Comparison of ENCODE assay signal across 8 cellular contexts in the genomic region with DNA sequence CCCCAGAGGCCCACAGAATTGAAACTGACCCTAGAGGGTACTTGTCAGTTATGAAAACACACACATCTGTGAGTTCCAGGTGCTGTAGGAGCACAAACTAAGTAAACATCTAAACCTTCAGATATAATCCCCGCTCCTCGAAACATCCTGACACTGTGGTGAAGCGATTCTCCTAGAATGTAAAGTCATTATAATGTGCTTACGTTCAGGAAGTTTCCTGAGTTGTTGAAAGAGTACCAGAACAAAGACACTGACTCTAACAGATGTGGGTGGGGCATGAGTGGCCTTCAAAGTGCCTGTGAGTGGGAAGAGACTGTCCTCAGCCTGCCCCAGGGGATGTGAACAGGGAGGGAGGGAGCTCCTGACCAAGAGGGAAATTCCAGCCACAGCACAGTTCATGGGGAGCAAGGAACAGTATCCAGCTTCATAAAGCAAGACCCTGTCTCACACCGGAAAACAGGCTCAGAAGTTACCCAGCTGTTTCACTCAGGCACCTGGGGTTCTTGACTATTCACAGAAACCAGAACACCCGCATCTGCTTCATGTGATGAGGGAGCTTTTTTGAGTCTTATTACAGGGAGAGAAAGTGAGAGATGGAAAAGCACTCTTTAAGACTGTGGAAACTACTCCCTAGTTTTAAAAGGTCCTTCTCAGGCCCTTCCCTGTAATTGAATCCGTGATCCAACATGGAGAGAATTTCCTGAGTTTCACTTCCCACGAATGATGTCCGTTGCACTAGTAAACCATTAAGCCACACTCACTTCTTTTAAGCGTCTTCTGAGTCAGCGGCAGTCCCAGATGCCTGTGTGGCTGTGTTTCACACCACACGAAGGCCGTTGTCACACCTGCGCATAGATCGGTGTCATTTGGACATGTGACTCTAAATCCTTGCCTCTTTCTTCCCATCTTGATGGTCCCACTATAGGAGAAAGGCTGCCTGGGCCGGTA.
DNase-seq lines count a peak whose midpoint lies in the region; ATAC-seq lines count a peak whose summit lies in the region.

No MANE protein-coding gene starts in this region.

- no peaks in the 10 kb centered on the region for H3K27me3 ChIP-seq in CD4-positive, CD25-positive, alpha-beta regulatory T cell (ENCODE audit: control insufficient read depth, insufficient read depth, low read length)

- peaks cover 97% of the 10 kb centered on the region for H3K36me3 ChIP-seq in CD4-positive, CD25-positive, alpha-beta regulatory T cell (ENCODE audit: control insufficient read depth, insufficient read depth, low read length)

- no peaks in the 10 kb centered on the region for H3K9me3 ChIP-seq in CD4-positive, CD25-positive, alpha-beta regulatory T cell (ENCODE audit: control insufficient read depth in 2 of 2, low read length in 2 of 2)

- no peak for ATAC-seq in CD4-positive, CD25-positive, alpha-beta regulatory T cell (ENCODE audit: low read depth in 2 of 2)
- ATAC-seq in GM19328 (IDR thresholded peaks at IDR 0.05; ENCODE audit: unreplicated experiment): peak; percentile 71
- peak; percentile 80 for ATAC-seq in HG03354 (IDR thresholded peaks at IDR 0.05; ENCODE audit: poor library complexity, severe bottlenecking, unreplicated experiment)
- peak; percentile 69 for ATAC-seq in left ventricle myocardium superior
- peak; percentile 80 to 85 for ATAC-seq in stimulated activated naive B cell treated with anti-CD40 and anti-IgM and Interleukin-4, amounts not matched to agents 10 μg/mL and 1 μg/mL and 100 μg/mL, for 72 hours (replicated peaks)

- H3K4me1 Mint-ChIP-seq in CD4-positive, CD25-positive, alpha-beta regulatory T cell: peaks cover 0 to 36% (median 7%) of the 10 kb centered on the region in 4 donors
- H3K4me1 Mint-ChIP-seq in activated naive CD8-positive, alpha-beta T cell (ENCODE audit: low read depth): peaks cover 34% of the 10 kb centered on the region
- peaks cover 30 to 52% of the 10 kb centered on the region in 2 donors for H3K4me1 Mint-ChIP-seq in stimulated activated naive B cell treated with anti-CD40 and anti-IgM and Interleukin-4, amounts not matched to agents 10 μg/mL and 1 μg/mL and 100 μg/mL, for 72 hours

- peak overlapping the region in 1 of 4 donors; percentile 22 for H3K4me3 Mint-ChIP-seq in CD4-positive, CD25-positive, alpha-beta regulatory T cell
- H3K4me3 Mint-ChIP-seq in activated naive CD8-positive, alpha-beta T cell: no peak overlapping the region
- H3K4me3 Mint-ChIP-seq in stimulated activated naive B cell treated with anti-CD40 and anti-IgM and Interleukin-4, amounts not matched to agents 10 μg/mL and 1 μg/mL and 100 μg/mL, for 72 hours: peak overlapping the region; percentile 54 to 58

- peaks cover 8% of the 10 kb centered on the region for H3K4me1 ChIP-seq in CD4-positive, CD25-positive, alpha-beta regulatory T cell (ENCODE audit: control insufficient read depth, insufficient read depth, low read length, poor library complexity, severe bottlenecking)

- peak overlapping the region; percentile 60 to 84 (median 73) for H3K27ac Mint-ChIP-seq in CD4-positive, CD25-positive, alpha-beta regulatory T cell
- peak overlapping the region; percentile 85 for H3K27ac Mint-ChIP-seq in activated naive CD8-positive, alpha-beta T cell
- peak overlapping the region; percentile 88 for H3K27ac Mint-ChIP-seq in stimulated activated naive B cell treated with anti-CD40 and anti-IgM and Interleukin-4, amounts not matched to agents 10 μg/mL and 1 μg/mL and 100 μg/mL, for 72 hours

- H3K9me3 Mint-ChIP-seq in CD4-positive, CD25-positive, alpha-beta regulatory T cell: no peaks in the 10 kb centered on the region
- H3K9me3 Mint-ChIP-seq in activated naive CD8-positive, alpha-beta T cell (ENCODE audit: low read depth): no peaks in the 10 kb centered on the region
- H3K9me3 Mint-ChIP-seq in stimulated activated naive B cell treated with anti-CD40 and anti-IgM and Interleukin-4, amounts not matched to agents 10 μg/mL and 1 μg/mL and 100 μg/mL, for 72 hours: no peaks in the 10 kb centered on the region

- no peak overlapping the region for H3K4me3 ChIP-seq in CD4-positive, CD25-positive, alpha-beta regulatory T cell (ENCODE audit: low read depth, low read length)

- H3K27me3 Mint-ChIP-seq in CD4-positive, CD25-positive, alpha-beta regulatory T cell: no peaks in the 10 kb centered on the region
- H3K27me3 Mint-ChIP-seq in activated naive CD8-positive, alpha-beta T cell: no peaks in the 10 kb centered on the region
- H3K27me3 Mint-ChIP-seq in stimulated activated naive B cell treated with anti-CD40 and anti-IgM and Interleukin-4, amounts not matched to agents 10 μg/mL and 1 μg/mL and 100 μg/mL, for 72 hours: no peaks in the 10 kb centered on the region

- peak in 1 of 3 donors; percentile 33 for DNase-seq in CD4-positive, CD25-positive, alpha-beta regulatory T cell
- DNase-seq in left ventricle myocardium superior (peak; percentile 64), retina (no peak), SIG-M5 (lab: John Stamatoyannopoulos, UW) (no peak)
- DNase-seq in stimulated activated naive B cell treated with anti-CD40 and anti-IgM and Interleukin-4, amounts not matched to agents 10 μg/mL and 1 μg/mL and 100 μg/mL, for 72 hours: peak; percentile 60

- intact Hi-C loops in left ventricle myocardium superior (cut with micrococcal nuclease): no loop called here

- H3K27ac ChIP-seq in CD4-positive, CD25-positive, alpha-beta regulatory T cell (ENCODE audit: insufficient read depth, low read length, poor library complexity, severe bottlenecking): no peak overlapping the region

- peaks cover 35% of the 10 kb centered on the region for H3K36me3 Mint-ChIP-seq in CD4-positive, CD25-positive, alpha-beta regulatory T cell
- H3K36me3 Mint-ChIP-seq in activated naive CD8-positive, alpha-beta T cell: peaks cover 11% of the 10 kb centered on the region
- H3K36me3 Mint-ChIP-seq in stimulated activated naive B cell treated with anti-CD40 and anti-IgM and Interleukin-4, amounts not matched to agents 10 μg/mL and 1 μg/mL and 100 μg/mL, for 72 hours: peaks cover 26 to 68% of the 10 kb centered on the region in 2 donors

Comparison
In these comparisons a context has a peak if more than half of its experiments do, and no peak if none do; other contexts are left out.
1. ATAC-seq: peak in GM19328 (single experiment), HG03354 (single experiment), left ventricle myocardium superior (single experiment) and stimulated activated naive B cell treated with anti-CD40 and anti-IgM and Interleukin-4, amounts not matched to agents 10 μg/mL and 1 μg/mL and 100 μg/mL, for 72 hours (2 of 2); none in CD4-positive, CD25-positive, alpha-beta regulatory T cell (0 of 2).
2. DNase-seq: peak in left ventricle myocardium superior (single experiment) and stimulated activated naive B cell treated with anti-CD40 and anti-IgM and Interleukin-4, amounts not matched to agents 10 μg/mL and 1 μg/mL and 100 μg/mL, for 72 hours (single experiment); none in retina (single experiment) and SIG-M5 (single experiment).
3. Peak in every context shown above with its lines, with median percentiles within 50 percentile points of each other: H3K27ac Mint-ChIP-seq.